Comparison of ENCODE assay signal across 15 cellular contexts in genomic region chr17:40526668-40527067, GRCh38. TPM values are rescaled to one million over a fixed set of nuclear protein-coding genes. Genes with fewer than 3 reads are reported as not detected.
A peak's percentile ranks its signal among the peaks of the same experiment; 100 is the strongest.
DNase-seq lines count a peak whose midpoint lies in the region; ATAC-seq and TF ChIP-seq lines count a peak whose summit lies in the region.
"Had no signal": no experiment of that assay in that cellular context is flagged by ENCODE, and none has a peak within 500 bp of the region (broad histone marks: within the 10 kb centered on the region; RNA-seq: fewer than 3 reads in every experiment).

No MANE protein-coding gene starts in this region.

- CTCF ChIA-PET in CD8-positive, alpha-beta T cell (lab: Charles Lee): interaction anchor here (1.0 to 1.7 kb wide), 5 partner anchors 10 to 89 kb away, joined by 3 to 7 read pairs (median 4); no protein-coding TSS in a partner anchor

- intact Hi-C loops in sciatic nerve (cut with DNase I): no loop called here
- intact Hi-C loops in CD8-positive, alpha-beta T cell (cut with DNase I, micrococcal nuclease): no loop called here

- no peak for TF ChIP-seq EP300 in gastroesophageal sphincter (IDR thresholded peaks at IDR 0.05)

- H3K27ac ChIP-seq in gastroesophageal sphincter: peak overlapping the region in 2 of 4 donors; percentile 23 to 33
- H3K27ac ChIP-seq in CD8-positive, alpha-beta T cell (ENCODE audit: low read depth, low read length): no peak overlapping the region
- H3K27ac ChIP-seq: brain microvascular endothelial cell, thyroid gland had no signal

- H3K36me3 ChIP-seq in gastroesophageal sphincter: no peaks in the 10 kb centered on the region
- no peaks in the 10 kb centered on the region for H3K36me3 ChIP-seq in CD8-positive, alpha-beta T cell (ENCODE audit: insufficient read depth, low read length)
- H3K36me3 ChIP-seq: brain microvascular endothelial cell, thyroid gland had no signal

- no peaks in the 10 kb centered on the region for H3K4me1 ChIP-seq in gastroesophageal sphincter
- H3K4me1 ChIP-seq in CD8-positive, alpha-beta T cell (ENCODE audit: insufficient read depth, low read length): peaks cover 35% of the 10 kb centered on the region

- H3K27me3 ChIP-seq in gastroesophageal sphincter: no peaks in the 10 kb centered on the region
- H3K27me3 ChIP-seq in CD8-positive, alpha-beta T cell (ENCODE audit: insufficient read depth, low read length): no peaks in the 10 kb centered on the region
- H3K27me3 ChIP-seq: brain microvascular endothelial cell, thyroid gland had no signal

- no peaks in the 10 kb centered on the region; the same call in 1 of the 2 replicates for H3K27me3 Mint-ChIP-seq in HFFc6 (ENCODE audit: insufficient read depth)
- H3K27me3 Mint-ChIP-seq in CD8-positive, alpha-beta T cell (ENCODE audit: low read depth): no peaks in the 10 kb centered on the region

- peaks cover 24% of the 10 kb centered on the region for H3K9me3 Mint-ChIP-seq in HFFc6
- H3K9me3 Mint-ChIP-seq in CD8-positive, alpha-beta T cell: peaks cover 13% of the 10 kb centered on the region

- H3K36me3 Mint-ChIP-seq in HFFc6 (ENCODE audit: low read depth): peaks cover 22% of the 10 kb centered on the region
- H3K36me3 Mint-ChIP-seq in CD8-positive, alpha-beta T cell: peaks cover 14% of the 10 kb centered on the region

- 52 to 56% methylated on average over 1 to 2 of the region's 5 CpGs for WGBS in gastroesophageal sphincter (ENCODE audit: low coverage in 1 of 2), 2 donors

- no peak overlapping the region; the same call in 1 of the 2 replicates for H3K27ac Mint-ChIP-seq in HFFc6
- H3K27ac Mint-ChIP-seq in CD8-positive, alpha-beta T cell: no peak overlapping the region
- H3K27ac Mint-ChIP-seq: activated CD4-positive, alpha-beta memory T cell treated with anti-CD3 and anti-CD28 coated beads, Interleukin-2, amount 10 ng/mL, durations not matched to agents 7 days and 5 days had no signal

- POLR2A ChIA-PET in CD8-positive, alpha-beta T cell (lab: Charles Lee): interaction anchor here (1.0 to 26.4 kb wide), 5 partner anchors 9 to 29 kb away, joined by 3 to 755 read pairs (median 3); partner anchors contain the start of gene CCR7

- H3K4me3 Mint-ChIP-seq in HFFc6: no peak overlapping the region
- no peak overlapping the region for H3K4me3 Mint-ChIP-seq in CD8-positive, alpha-beta T cell
- H3K4me3 Mint-ChIP-seq: activated CD4-positive, alpha-beta memory T cell treated with anti-CD3 and anti-CD28 coated beads, Interleukin-2, amount 10 ng/mL, durations not matched to agents 7 days and 5 days had no signal

- H3K4me1 Mint-ChIP-seq in HFFc6 (ENCODE audit: low read depth): peaks cover 31% of the 10 kb centered on the region
- H3K4me1 Mint-ChIP-seq in CD8-positive, alpha-beta T cell (ENCODE audit: low read depth): peaks cover 44% of the 10 kb centered on the region

- no peak for TF ChIP-seq POLR2A in gastroesophageal sphincter (IDR thresholded peaks at IDR 0.05)

- peak; percentile 63 for DNase-seq in GM03348 (ENCODE audit: low spot score)
- DNase-seq in NCI-H82 treated with DMSO at 0.1 percent for 48 hours (lab: John Stamatoyannopoulos, UW; ENCODE audit: unreplicated experiment): peak; percentile 97
- DNase-seq in sciatic nerve (ENCODE audit: low spot score): peak; percentile 65
- DNase-seq in HFFc6: no peak
- DNase-seq in CD8-positive, alpha-beta T cell: no peak
- DNase-seq: activated CD4-positive, alpha-beta memory T cell treated with anti-CD3 and anti-CD28 coated beads, Interleukin-2, amount 10 ng/mL, durations not matched to agents 7 days and 5 days; activated naive CD4-positive, alpha-beta T cell treated with anti-CD3 and anti-CD28 coated beads, Interleukin-2, amount 50 U/mL, for 16 hours; brain microvascular endothelial cell; effector memory CD4-positive, alpha-beta T cell; MM.1S; NCI-H774 had no signal

- H3K9me3 ChIP-seq in gastroesophageal sphincter: peaks cover 0 to 12% (median 0%) of the 10 kb centered on the region in 3 donors
- H3K9me3 ChIP-seq in CD8-positive, alpha-beta T cell (ENCODE audit: low read length): no peaks in the 10 kb centered on the region
- H3K9me3 ChIP-seq: thyroid gland had no signal

- peak; percentile 60 for ATAC-seq in gastroesophageal sphincter
- peak; percentile 91 for ATAC-seq in sciatic nerve
- no peak for ATAC-seq in HG02763 (IDR thresholded peaks at IDR 0.05; ENCODE audit: unreplicated experiment)
- ATAC-seq in CD8-positive, alpha-beta T cell: no peak

- H3K4me3 ChIP-seq in gastroesophageal sphincter: no peak overlapping the region
- H3K4me3 ChIP-seq in CD8-positive, alpha-beta T cell (ENCODE audit: low read depth, low read length): no peak overlapping the region
- H3K4me3 ChIP-seq: thyroid gland had no signal

- TF ChIP-seq CTCF in gastroesophageal sphincter (IDR thresholded peaks at IDR 0.05) (no peak), HFFc6 (IDR thresholded peaks at IDR 0.05) (no peak)
- TF ChIP-seq CTCF in CD8-positive, alpha-beta T cell (IDR thresholded peaks at IDR 0.05): no peak

RNA-seq across cellular contexts. Expression of gene TNS4, which starts 25.2 kb away (rescaled TPM):
- total RNA-seq in gastroesophageal sphincter (1 to 10 TPM in 1 of 4 donors, not detected in 3; 2.2 TPM), sciatic nerve (0.36 TPM)
- under 1 TPM in 1 of 6 experiments, not detected in 5; 0.17 TPM for total RNA-seq in HFFc6 (2021; fragmentation: NEBNext Ultra II Directional; extraction: Animal tissue kit (Norgen Biotek cat#: 25700))
- 1 to 10 TPM; 1.9 to 2.9 TPM for total RNA-seq in CD8-positive, alpha-beta T cell
- total RNA-seq: G401 had no signal

RNA-seq across cellular contexts. Expression of gene CCR7, which starts 38.6 kb away (rescaled TPM):
- total RNA-seq in gastroesophageal sphincter (1 to 10 TPM in 1 of 4 donors, under 1 TPM in 2, not detected in 1; 0.15 to 2.2 (median 0.35) TPM), sciatic nerve (1.4 TPM)
- total RNA-seq in HFFc6 (2021; fragmentation: NEBNext Ultra II Directional; extraction: Animal tissue kit (Norgen Biotek cat#: 25700)): not detected
- 100 to 1,000 TPM; 196 to 199 TPM for total RNA-seq in CD8-positive, alpha-beta T cell
- total RNA-seq: G401 had no signal

Comparison
In these comparisons a context has a peak if more than half of its experiments do, and no peak if none do; other contexts are left out.
1. DNase-seq: peak in GM03348 (single experiment), NCI-H82 treated with DMSO at 0.1 percent for 48 hours (single experiment) and sciatic nerve (single experiment); none in HFFc6 (single experiment) and CD8-positive, alpha-beta T cell (0 of 7).
2. ATAC-seq: peak in gastroesophageal sphincter (single experiment) and sciatic nerve (single experiment); none in HG02763 (single experiment) and CD8-positive, alpha-beta T cell (single experiment).
3. RNA of gene CCR7, which starts 38.6 kb away (total RNA-seq): 196 to 199 TPM in CD8-positive, alpha-beta T cell; 1.4 TPM in sciatic nerve (single experiment), 0.15 to 2.2 TPM in gastroesophageal sphincter and not detected in HFFc6; every median in the first group is over 10 times any median in the second.